11 cellular contexts compared by ENCODE assay signal in the genomic region with DNA sequence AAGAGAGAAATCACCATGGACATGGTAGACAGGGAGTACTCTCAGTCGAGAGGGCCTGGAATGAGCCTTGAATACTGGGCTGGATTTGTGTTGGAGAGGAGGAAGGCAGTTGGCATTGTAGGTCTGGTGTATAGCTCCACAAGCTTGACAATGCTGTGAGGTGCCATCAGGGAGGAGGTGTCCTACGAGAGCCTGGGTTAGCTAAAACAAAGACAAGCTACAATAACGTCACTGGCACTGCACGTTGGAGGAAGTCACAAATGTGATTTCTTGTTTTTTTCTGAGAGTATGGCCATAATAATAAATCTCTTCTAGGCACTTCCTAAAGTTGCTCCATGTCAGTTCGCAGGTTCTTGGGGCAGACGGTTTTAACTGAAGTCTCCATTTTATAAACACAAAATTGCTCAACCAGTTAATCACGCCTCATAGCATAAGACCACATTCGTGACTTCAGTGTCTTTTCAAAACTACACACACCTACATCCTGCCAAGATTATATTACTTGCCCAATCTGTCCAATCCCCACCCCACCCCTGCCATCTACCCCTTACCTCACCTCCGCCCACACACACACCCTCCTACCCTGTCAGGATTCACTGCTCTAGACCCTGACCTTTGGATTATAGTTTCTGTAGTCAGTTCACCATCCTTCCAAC. TPM values are rescaled to one million over a fixed set of nuclear protein-coding genes. Genes with fewer than 3 reads are reported as not detected.
A peak's percentile ranks its signal among the peaks of the same experiment; 100 is the strongest.
DNase-seq lines count a peak whose midpoint lies in the region; ATAC-seq and TF ChIP-seq lines count a peak whose summit lies in the region.
"Had no signal": no experiment of that assay in that cellular context is flagged by ENCODE, and none has a peak within 500 bp of the region (broad histone marks: within the 10 kb centered on the region; RNA-seq: fewer than 3 reads in every experiment).

No MANE protein-coding gene starts in this region.

- no peaks in the 10 kb centered on the region for H3K36me3 ChIP-seq in naive thymus-derived CD4-positive, alpha-beta T cell (ENCODE audit: control insufficient read depth in 2 of 3, insufficient read depth in 3 of 3, low read length in 3 of 3)

- peaks cover 2% of the 10 kb centered on the region for H3K9me3 Mint-ChIP-seq in CD4-positive, alpha-beta T cell
- H3K9me3 Mint-ChIP-seq in IgD-negative memory B cell, result no peaks in the 10 kb centered on the region
- H3K9me3 Mint-ChIP-seq in activated T-helper 1 cell treated with anti-CD3 and anti-CD28 coated beads, Interleukin-12 subunit alpha, Interleukin-12 subunit beta, Interleukin-2, Interleukin-4 antibody, amounts not matched to agents 30 ng/mL and 10 ng/mL and 1 ng/mL, durations not matched to agents 14 hours and 24 hours and 36 hours, result peaks cover 7% of the 10 kb centered on the region
- peaks cover 0 to 3% (median 0%) of the 10 kb centered on the region in 11 donors for H3K9me3 Mint-ChIP-seq in naive thymus-derived CD4-positive, alpha-beta T cell

- no peaks in the 10 kb centered on the region for H3K9me3 ChIP-seq in CD4-positive, alpha-beta T cell (ENCODE audit: control insufficient read depth, low read length)
- H3K9me3 ChIP-seq in naive thymus-derived CD4-positive, alpha-beta T cell (ENCODE audit: control insufficient read depth in 2 of 3, low read length in 3 of 3), result no peaks in the 10 kb centered on the region

- H3K36me3 Mint-ChIP-seq in CD4-positive, alpha-beta T cell (ENCODE audit: low read depth), result no peaks in the 10 kb centered on the region
- H3K36me3 Mint-ChIP-seq in IgD-negative memory B cell, result no peaks in the 10 kb centered on the region
- peaks cover 2% of the 10 kb centered on the region for H3K36me3 Mint-ChIP-seq in activated T-helper 1 cell treated with anti-CD3 and anti-CD28 coated beads, Interleukin-12 subunit alpha, Interleukin-12 subunit beta, Interleukin-2, Interleukin-4 antibody, amounts not matched to agents 30 ng/mL and 10 ng/mL and 1 ng/mL, durations not matched to agents 14 hours and 24 hours and 36 hours (ENCODE audit: low read depth)
- peaks cover 0 to 11% (median 0%) of the 10 kb centered on the region in 5 donors for H3K36me3 Mint-ChIP-seq in naive thymus-derived CD4-positive, alpha-beta T cell

- DNase-seq in CD4-positive, alpha-beta T cell, result no peak
- DNase-seq in activated T-helper 1 cell treated with anti-CD3 and anti-CD28 coated beads, Interleukin-12 subunit alpha, Interleukin-12 subunit beta, Interleukin-2, Interleukin-4 antibody, amounts not matched to agents 30 ng/mL and 10 ng/mL and 1 ng/mL, durations not matched to agents 14 hours and 24 hours and 36 hours (ENCODE audit: low spot score), result no peak
- peak in 1 of 9 donors; percentile 16 for DNase-seq in naive thymus-derived CD4-positive, alpha-beta T cell
- DNase-seq in 8988T (no peak), NCI-H510A treated with DMSO at 0.1 percent for 48 hours (lab: John Stamatoyannopoulos, UW) (no peak), putamen (ENCODE audit: low spot score) (no peak)
- no peak for DNase-seq in activated CD4-positive, CD25-positive, alpha-beta regulatory T cell treated with anti-CD3 and anti-CD28 coated beads, Interleukin-2, amount 50 U/mL, for 72 hours
- DNase-seq: mammary epithelial cell, PC-3 had no signal

- no peak overlapping the region for H3K4me3 Mint-ChIP-seq in CD4-positive, alpha-beta T cell
- H3K4me3 Mint-ChIP-seq in IgD-negative memory B cell, result peak overlapping the region; percentile 90 to 96 (median 94)
- no peak overlapping the region for H3K4me3 Mint-ChIP-seq in activated T-helper 1 cell treated with anti-CD3 and anti-CD28 coated beads, Interleukin-12 subunit alpha, Interleukin-12 subunit beta, Interleukin-2, Interleukin-4 antibody, amounts not matched to agents 30 ng/mL and 10 ng/mL and 1 ng/mL, durations not matched to agents 14 hours and 24 hours and 36 hours
- peak overlapping the region in 7 of 10 donors; percentile 11 to 90 (median 54) for H3K4me3 Mint-ChIP-seq in naive thymus-derived CD4-positive, alpha-beta T cell

- ATAC-seq in CD4-positive, alpha-beta T cell (ENCODE audit: poor library complexity), result no peak
- peak; percentile 39 for ATAC-seq in naive thymus-derived CD4-positive, alpha-beta T cell
- ATAC-seq: PC-3 had no signal

- no peaks in the 10 kb centered on the region for H3K27me3 ChIP-seq in CD4-positive, alpha-beta T cell (ENCODE audit: control insufficient read depth, insufficient read depth, low read length)
- H3K27me3 ChIP-seq in naive thymus-derived CD4-positive, alpha-beta T cell (ENCODE audit: control insufficient read depth in 2 of 2, insufficient read depth in 2 of 2, low read length in 2 of 2), result no peaks in the 10 kb centered on the region

- TF ChIP-seq CTCF in CD4-positive, alpha-beta T cell (IDR thresholded peaks at IDR 0.05), result no peak

- no peak overlapping the region for H3K27ac ChIP-seq in CD4-positive, alpha-beta T cell (ENCODE audit: low read depth, low read length)
- H3K27ac ChIP-seq in naive thymus-derived CD4-positive, alpha-beta T cell (ENCODE audit: low read depth, low read length), result peak overlapping the region; percentile 14

- CTCF ChIA-PET in CD4-positive, alpha-beta T cell (lab: Charles Lee), result interaction anchor here (2.1 to 7.4 kb wide), 3 partner anchors 8 to 39 kb away, joined by 8 to 53 read pairs (median 22); a partner anchor contains a TSS
- CTCF ChIA-PET in naive thymus-derived CD4-positive, alpha-beta T cell (lab: Charles Lee), result interaction anchor here (0.7 to 15.9 kb wide), 10 partner anchors 8 to 107 kb away, joined by 3 to 411 read pairs (median 9); a partner anchor contains a TSS

- POLR2A ChIA-PET in CD4-positive, alpha-beta T cell (lab: Charles Lee), result interaction anchor here (1.9 to 7.2 kb wide), 6 partner anchors 9 to 101 kb away, joined by 8 to 325 read pairs (median 14); a partner anchor contains a TSS
- POLR2A ChIA-PET in naive thymus-derived CD4-positive, alpha-beta T cell (lab: Charles Lee), result interaction anchor here (0.9 to 14.8 kb wide), 8 partner anchors 8 to 104 kb away, joined by 3 to 614 read pairs (median 7); a partner anchor contains a TSS

- intact Hi-C loops in CD4-positive, alpha-beta T cell (cut with DNase I, micrococcal nuclease), result no loop called here
- intact Hi-C loops in activated T-helper 1 cell treated with anti-CD3 and anti-CD28 coated beads, Interleukin-12 subunit alpha, Interleukin-12 subunit beta, Interleukin-2, Interleukin-4 antibody, amounts not matched to agents 30 ng/mL and 10 ng/mL and 1 ng/mL, durations not matched to agents 14 hours and 24 hours and 36 hours (cut with micrococcal nuclease), result no loop called here
- intact Hi-C loops in naive thymus-derived CD4-positive, alpha-beta T cell (cut with micrococcal nuclease), result no loop called here

- peak overlapping the region; percentile 99 for H3K27ac Mint-ChIP-seq in CD4-positive, alpha-beta T cell
- H3K27ac Mint-ChIP-seq in IgD-negative memory B cell, result peak overlapping the region; percentile 97 to 100 (median 99)
- H3K27ac Mint-ChIP-seq in activated T-helper 1 cell treated with anti-CD3 and anti-CD28 coated beads, Interleukin-12 subunit alpha, Interleukin-12 subunit beta, Interleukin-2, Interleukin-4 antibody, amounts not matched to agents 30 ng/mL and 10 ng/mL and 1 ng/mL, durations not matched to agents 14 hours and 24 hours and 36 hours, result peak overlapping the region; percentile 11
- H3K27ac Mint-ChIP-seq in naive thymus-derived CD4-positive, alpha-beta T cell, result peak overlapping the region; percentile 10 to 98 (median 97)

- H3K4me1 Mint-ChIP-seq in CD4-positive, alpha-beta T cell (ENCODE audit: low read depth), result peaks cover 88% of the 10 kb centered on the region
- peaks cover 56 to 80% (median 66%) of the 10 kb centered on the region in 3 donors for H3K4me1 Mint-ChIP-seq in IgD-negative memory B cell
- peaks cover 77% of the 10 kb centered on the region for H3K4me1 Mint-ChIP-seq in activated T-helper 1 cell treated with anti-CD3 and anti-CD28 coated beads, Interleukin-12 subunit alpha, Interleukin-12 subunit beta, Interleukin-2, Interleukin-4 antibody, amounts not matched to agents 30 ng/mL and 10 ng/mL and 1 ng/mL, durations not matched to agents 14 hours and 24 hours and 36 hours (ENCODE audit: low read depth)
- H3K4me1 Mint-ChIP-seq in naive thymus-derived CD4-positive, alpha-beta T cell, result peaks cover 63 to 86% (median 74%) of the 10 kb centered on the region in 7 donors

- no peaks in the 10 kb centered on the region for H3K27me3 Mint-ChIP-seq in CD4-positive, alpha-beta T cell
- no peaks in the 10 kb centered on the region for H3K27me3 Mint-ChIP-seq in IgD-negative memory B cell
- no peaks in the 10 kb centered on the region for H3K27me3 Mint-ChIP-seq in activated T-helper 1 cell treated with anti-CD3 and anti-CD28 coated beads, Interleukin-12 subunit alpha, Interleukin-12 subunit beta, Interleukin-2, Interleukin-4 antibody, amounts not matched to agents 30 ng/mL and 10 ng/mL and 1 ng/mL, durations not matched to agents 14 hours and 24 hours and 36 hours (ENCODE audit: insufficient read depth)
- H3K27me3 Mint-ChIP-seq in naive thymus-derived CD4-positive, alpha-beta T cell, result no peaks in the 10 kb centered on the region

- H3K4me3 ChIP-seq in naive thymus-derived CD4-positive, alpha-beta T cell (ENCODE audit: low read length), result no peak overlapping the region

- peaks cover 49 to 56% of the 10 kb centered on the region in 2 donors for H3K4me1 ChIP-seq in naive thymus-derived CD4-positive, alpha-beta T cell (ENCODE audit: control insufficient read depth in 2 of 2, insufficient read depth in 2 of 2, low read length in 2 of 2)

RNA-seq across cellular contexts. Expression of a gene that starts 4.4 kb away (rescaled TPM):
- 1 to 10 TPM; 4.6 to 6.0 TPM for total RNA-seq in CD4-positive, alpha-beta T cell
- 771 TPM for polyA plus RNA-seq in IgD-negative memory B cell
- 2.7 and 2.8 TPM in 2 replicates for total RNA-seq in activated T-helper 1 cell treated with anti-CD3 and anti-CD28 coated beads, Interleukin-12 subunit alpha, Interleukin-12 subunit beta, Interleukin-2, Interleukin-4 antibody, amounts not matched to agents 30 ng/mL and 10 ng/mL and 1 ng/mL, durations not matched to agents 14 hours and 24 hours and 36 hours
- total RNA-seq in naive thymus-derived CD4-positive, alpha-beta T cell, result 10 to 100 TPM in 2 of 5 experiments, 1 to 10 TPM in 3; 7.8 to 82.5 (median 9.1) TPM
- polyA plus RNA-seq in naive thymus-derived CD4-positive, alpha-beta T cell, result 10 to 100 TPM in 1 of 2 donors, 1 to 10 TPM in 1; 8.2 to 11.9 TPM
- total RNA-seq: endothelial cell of umbilical vein, mammary epithelial cell, PC-3 had no signal

RNA-seq across cellular contexts. Expression of a gene that starts 7.7 kb away (rescaled TPM):
- 10 to 100 TPM; 14.4 to 16.5 TPM for total RNA-seq in CD4-positive, alpha-beta T cell
- 946 TPM for polyA plus RNA-seq in IgD-negative memory B cell
- 14.1 and 14.2 TPM in 2 replicates for total RNA-seq in activated T-helper 1 cell treated with anti-CD3 and anti-CD28 coated beads, Interleukin-12 subunit alpha, Interleukin-12 subunit beta, Interleukin-2, Interleukin-4 antibody, amounts not matched to agents 30 ng/mL and 10 ng/mL and 1 ng/mL, durations not matched to agents 14 hours and 24 hours and 36 hours
- total RNA-seq in naive thymus-derived CD4-positive, alpha-beta T cell, result 100 to 1,000 TPM in 1 of 5 experiments, 10 to 100 TPM in 4; 12.5 to 120 (median 29.6) TPM
- 10 to 100 TPM; 19.3 to 25.6 TPM for polyA plus RNA-seq in naive thymus-derived CD4-positive, alpha-beta T cell

RNA-seq across cellular contexts. Expression of a gene that starts 23.2 kb away (rescaled TPM):
- total RNA-seq in CD4-positive, alpha-beta T cell, result 100 to 1,000 TPM; 340 to 378 TPM
- 110 TPM for polyA plus RNA-seq in IgD-negative memory B cell
- 316 and 330 TPM in 2 replicates for total RNA-seq in activated T-helper 1 cell treated with anti-CD3 and anti-CD28 coated beads, Interleukin-12 subunit alpha, Interleukin-12 subunit beta, Interleukin-2, Interleukin-4 antibody, amounts not matched to agents 30 ng/mL and 10 ng/mL and 1 ng/mL, durations not matched to agents 14 hours and 24 hours and 36 hours
- total RNA-seq in naive thymus-derived CD4-positive, alpha-beta T cell, result 100 to 1,000 TPM; 275 to 391 (median 360) TPM
- polyA plus RNA-seq in naive thymus-derived CD4-positive, alpha-beta T cell, result 10 to 100 TPM; 33.4 to 82.6 TPM

Comparison
In these comparisons a context has a peak if more than half of its experiments do, and no peak if none do; other contexts are left out.
1. H3K27ac Mint-ChIP-seq: peak in every context shown above with its lines; median percentile 99 in CD4-positive, alpha-beta T cell; 99 in IgD-negative memory B cell; 97 in naive thymus-derived CD4-positive, alpha-beta T cell; 11 in activated T-helper 1 cell treated with anti-CD3 and anti-CD28 coated beads, Interleukin-12 subunit alpha, Interleukin-12 subunit beta, Interleukin-2, Interleukin-4 antibody, amounts not matched to agents 30 ng/mL and 10 ng/mL and 1 ng/mL, durations not matched to agents 14 hours and 24 hours and 36 hours.
2. H3K4me3 Mint-ChIP-seq: peak in IgD-negative memory B cell (4 of 4) and naive thymus-derived CD4-positive, alpha-beta T cell (7 of 10); none in CD4-positive, alpha-beta T cell (single experiment) and activated T-helper 1 cell treated with anti-CD3 and anti-CD28 coated beads, Interleukin-12 subunit alpha, Interleukin-12 subunit beta, Interleukin-2, Interleukin-4 antibody, amounts not matched to agents 30 ng/mL and 10 ng/mL and 1 ng/mL, durations not matched to agents 14 hours and 24 hours and 36 hours (single experiment).